ENCODE assay signal across 11 cellular contexts in genomic region chr1:160429125-160429551, GRCh38. TPM values are rescaled to one million over a fixed set of nuclear protein-coding genes. Genes with fewer than 3 reads are reported as not detected.
A peak's percentile ranks its signal among the peaks of the same experiment; 100 is the strongest.
DNase-seq lines count a peak whose midpoint lies in the region; ATAC-seq lines count a peak whose summit lies in the region.
"Had no signal": no experiment of that assay in that cellular context is flagged by ENCODE, and none has a peak within 500 bp of the region (broad histone marks: within the 10 kb centered on the region; RNA-seq: fewer than 3 reads in every experiment).

No MANE protein-coding gene starts in this region.

- CTCF ChIA-PET in activated CD4-positive, alpha-beta T cell treated with anti-CD3 and anti-CD28 coated beads, Interleukin-2, amount 10 ng/mL, durations not matched to agents 7 days and 5 days (lab: Charles Lee), result interaction anchor here (0.8 to 2.0 kb wide), 11 partner anchors 8 to 283 kb away, joined by 3 to 15 read pairs (median 5); partner anchors contain the start of gene CD48

- H3K9me3 Mint-ChIP-seq in activated CD4-positive, alpha-beta T cell treated with anti-CD3 and anti-CD28 coated beads, Interleukin-2, amount 10 ng/mL, durations not matched to agents 7 days and 5 days, result peaks cover 7% of the 10 kb centered on the region
- peaks cover 8% of the 10 kb centered on the region for H3K9me3 Mint-ChIP-seq in activated naive CD8-positive, alpha-beta T cell treated with anti-CD3 and anti-CD28 coated beads, Interleukin-2, amount 50 U/mL, for 24 hours
- H3K9me3 Mint-ChIP-seq in stimulated activated memory B cell treated with anti-CD40 and anti-IgM and Interleukin-4, amounts not matched to agents 10 μg/mL and 1 μg/mL and 100 μg/mL, for 72 hours, result peaks cover 1% of the 10 kb centered on the region
- H3K9me3 Mint-ChIP-seq: H9 had no signal

- peaks cover 5% of the 10 kb centered on the region for H3K36me3 Mint-ChIP-seq in activated CD4-positive, alpha-beta T cell treated with anti-CD3 and anti-CD28 coated beads, Interleukin-2, amount 10 ng/mL, durations not matched to agents 7 days and 5 days (ENCODE audit: low read depth)
- peaks cover 20% of the 10 kb centered on the region for H3K36me3 Mint-ChIP-seq in activated naive CD8-positive, alpha-beta T cell treated with anti-CD3 and anti-CD28 coated beads, Interleukin-2, amount 50 U/mL, for 24 hours (ENCODE audit: low read depth)
- H3K36me3 Mint-ChIP-seq in stimulated activated memory B cell treated with anti-CD40 and anti-IgM and Interleukin-4, amounts not matched to agents 10 μg/mL and 1 μg/mL and 100 μg/mL, for 72 hours, result peaks cover 3% of the 10 kb centered on the region

- POLR2A ChIA-PET in activated CD4-positive, alpha-beta T cell treated with anti-CD3 and anti-CD28 coated beads, Interleukin-2, amount 10 ng/mL, durations not matched to agents 7 days and 5 days (lab: Charles Lee), result no interaction called here

- H3K4me1 Mint-ChIP-seq in activated CD4-positive, alpha-beta T cell treated with anti-CD3 and anti-CD28 coated beads, Interleukin-2, amount 10 ng/mL, durations not matched to agents 7 days and 5 days, result peaks cover 56% of the 10 kb centered on the region
- H3K4me1 Mint-ChIP-seq in activated naive CD8-positive, alpha-beta T cell treated with anti-CD3 and anti-CD28 coated beads, Interleukin-2, amount 50 U/mL, for 24 hours, result peaks cover 69% of the 10 kb centered on the region
- peaks cover 61% of the 10 kb centered on the region for H3K4me1 Mint-ChIP-seq in stimulated activated memory B cell treated with anti-CD40 and anti-IgM and Interleukin-4, amounts not matched to agents 10 μg/mL and 1 μg/mL and 100 μg/mL, for 72 hours

- DNase-seq in activated CD4-positive, alpha-beta T cell treated with anti-CD3 and anti-CD28 coated beads, Interleukin-2, amount 10 ng/mL, durations not matched to agents 7 days and 5 days, result no peak
- no peak for DNase-seq in activated CD4-positive, alpha-beta T cell treated with anti-CD3 and anti-CD28 coated beads, Interleukin-2, amount 50 U/mL, for 4 hours
- DNase-seq in activated naive CD8-positive, alpha-beta T cell treated with anti-CD3 and anti-CD28 coated beads, Interleukin-2, amount 50 U/mL, for 24 hours, result peak; percentile 26
- no peak for DNase-seq in SKM-1 treated with dmso at 0.1 percent for 144 hours (lab: John Stamatoyannopoulos, UW; ENCODE audit: unreplicated experiment)
- DNase-seq in NOMO-1 treated with DMSO at 0.1 percent for 48 hours (lab: John Stamatoyannopoulos, UW; ENCODE audit: unreplicated experiment), result no peak
- no peak for DNase-seq in NCI-H2196 (lab: John Stamatoyannopoulos, UW; ENCODE audit: unreplicated experiment)
- DNase-seq: H9, NCI-H524 had no signal

- H3K27ac Mint-ChIP-seq in activated CD4-positive, alpha-beta T cell treated with anti-CD3 and anti-CD28 coated beads, Interleukin-2, amount 10 ng/mL, durations not matched to agents 7 days and 5 days, result peak overlapping the region; percentile 81
- peak overlapping the region; percentile 89 for H3K27ac Mint-ChIP-seq in activated naive CD8-positive, alpha-beta T cell treated with anti-CD3 and anti-CD28 coated beads, Interleukin-2, amount 50 U/mL, for 24 hours
- H3K27ac Mint-ChIP-seq in stimulated activated memory B cell treated with anti-CD40 and anti-IgM and Interleukin-4, amounts not matched to agents 10 μg/mL and 1 μg/mL and 100 μg/mL, for 72 hours, result peak overlapping the region; percentile 93
- H3K27ac Mint-ChIP-seq: H9 had no signal

- ATAC-seq in HG03108 (IDR thresholded peaks at IDR 0.05; ENCODE audit: unreplicated experiment), result peak; percentile 8
- peak; percentile 2 for ATAC-seq in activated naive CD8-positive, alpha-beta T cell treated with anti-CD3 and anti-CD28 coated beads, Interleukin-2, amount 50 U/mL, for 24 hours
- peak; percentile 42 for ATAC-seq in stimulated activated memory B cell treated with anti-CD40 and anti-IgM and Interleukin-4, amounts not matched to agents 10 μg/mL and 1 μg/mL and 100 μg/mL, for 72 hours

- H3K4me3 Mint-ChIP-seq in activated CD4-positive, alpha-beta T cell treated with anti-CD3 and anti-CD28 coated beads, Interleukin-2, amount 10 ng/mL, durations not matched to agents 7 days and 5 days, result peak overlapping the region; percentile 13
- H3K4me3 Mint-ChIP-seq in activated naive CD8-positive, alpha-beta T cell treated with anti-CD3 and anti-CD28 coated beads, Interleukin-2, amount 50 U/mL, for 24 hours, result peak overlapping the region; percentile 24
- H3K4me3 Mint-ChIP-seq in stimulated activated memory B cell treated with anti-CD40 and anti-IgM and Interleukin-4, amounts not matched to agents 10 μg/mL and 1 μg/mL and 100 μg/mL, for 72 hours, result no peak overlapping the region
- H3K4me3 Mint-ChIP-seq: H9 had no signal

- no peaks in the 10 kb centered on the region for H3K27me3 Mint-ChIP-seq in activated CD4-positive, alpha-beta T cell treated with anti-CD3 and anti-CD28 coated beads, Interleukin-2, amount 10 ng/mL, durations not matched to agents 7 days and 5 days
- H3K27me3 Mint-ChIP-seq in activated naive CD8-positive, alpha-beta T cell treated with anti-CD3 and anti-CD28 coated beads, Interleukin-2, amount 50 U/mL, for 24 hours, result no peaks in the 10 kb centered on the region
- no peaks in the 10 kb centered on the region for H3K27me3 Mint-ChIP-seq in stimulated activated memory B cell treated with anti-CD40 and anti-IgM and Interleukin-4, amounts not matched to agents 10 μg/mL and 1 μg/mL and 100 μg/mL, for 72 hours

RNA-seq across cellular contexts. Expression of gene VANGL2, which starts 28.8 kb away (rescaled TPM):
- total RNA-seq in activated CD4-positive, alpha-beta T cell treated with anti-CD3 and anti-CD28 coated beads, Interleukin-2, amount 10 ng/mL, durations not matched to agents 7 days and 5 days, result under 1 TPM in 1 of 2 experiments, not detected in 1; 0.04 TPM
- total RNA-seq: fibroblast of villous mesenchyme had no signal
